1 cellular context compared by ENCODE assay signal in genomic region chr2:222671259-222672067, GRCh38.
TF ChIP-seq lines count a peak whose summit lies in the region.

MOGAT1 (plus strand) TSS chr2:222671658; CDS start chr2:222671786, 128 bp downstream.

TF ChIP-seq in HepG2, 621 proteins besides CTCF, POLR2A, EP300 and RAD21 (continued from another document and continues in another):
- TF ChIP-seq, protein P1, sequence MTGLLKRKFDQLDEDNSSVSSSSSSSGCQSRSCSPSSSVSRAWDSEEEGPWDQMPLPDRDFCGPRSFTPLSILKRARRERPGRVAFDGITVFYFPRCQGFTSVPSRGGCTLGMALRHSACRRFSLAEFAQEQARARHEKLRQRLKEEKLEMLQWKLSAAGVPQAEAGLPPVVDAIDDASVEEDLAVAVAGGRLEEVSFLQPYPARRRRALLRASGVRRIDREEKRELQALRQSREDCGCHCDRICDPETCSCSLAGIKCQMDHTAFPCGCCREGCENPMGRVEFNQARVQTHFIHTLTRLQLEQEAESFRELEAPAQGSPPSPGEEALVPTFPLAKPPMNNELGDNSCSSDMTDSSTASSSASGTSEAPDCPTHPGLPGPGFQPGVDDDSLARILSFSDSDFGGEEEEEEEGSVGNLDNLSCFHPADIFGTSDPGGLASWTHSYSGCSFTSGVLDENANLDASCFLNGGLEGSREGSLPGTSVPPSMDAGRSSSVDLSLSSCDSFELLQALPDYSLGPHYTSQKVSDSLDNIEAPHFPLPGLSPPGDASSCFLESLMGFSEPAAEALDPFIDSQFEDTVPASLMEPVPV (CRISPR knock-in tag; IDR thresholded peaks at IDR 0.05), result peak; percentile 97; the same call in 1 of the 2 replicates
- TF ChIP-seq, protein P2, sequence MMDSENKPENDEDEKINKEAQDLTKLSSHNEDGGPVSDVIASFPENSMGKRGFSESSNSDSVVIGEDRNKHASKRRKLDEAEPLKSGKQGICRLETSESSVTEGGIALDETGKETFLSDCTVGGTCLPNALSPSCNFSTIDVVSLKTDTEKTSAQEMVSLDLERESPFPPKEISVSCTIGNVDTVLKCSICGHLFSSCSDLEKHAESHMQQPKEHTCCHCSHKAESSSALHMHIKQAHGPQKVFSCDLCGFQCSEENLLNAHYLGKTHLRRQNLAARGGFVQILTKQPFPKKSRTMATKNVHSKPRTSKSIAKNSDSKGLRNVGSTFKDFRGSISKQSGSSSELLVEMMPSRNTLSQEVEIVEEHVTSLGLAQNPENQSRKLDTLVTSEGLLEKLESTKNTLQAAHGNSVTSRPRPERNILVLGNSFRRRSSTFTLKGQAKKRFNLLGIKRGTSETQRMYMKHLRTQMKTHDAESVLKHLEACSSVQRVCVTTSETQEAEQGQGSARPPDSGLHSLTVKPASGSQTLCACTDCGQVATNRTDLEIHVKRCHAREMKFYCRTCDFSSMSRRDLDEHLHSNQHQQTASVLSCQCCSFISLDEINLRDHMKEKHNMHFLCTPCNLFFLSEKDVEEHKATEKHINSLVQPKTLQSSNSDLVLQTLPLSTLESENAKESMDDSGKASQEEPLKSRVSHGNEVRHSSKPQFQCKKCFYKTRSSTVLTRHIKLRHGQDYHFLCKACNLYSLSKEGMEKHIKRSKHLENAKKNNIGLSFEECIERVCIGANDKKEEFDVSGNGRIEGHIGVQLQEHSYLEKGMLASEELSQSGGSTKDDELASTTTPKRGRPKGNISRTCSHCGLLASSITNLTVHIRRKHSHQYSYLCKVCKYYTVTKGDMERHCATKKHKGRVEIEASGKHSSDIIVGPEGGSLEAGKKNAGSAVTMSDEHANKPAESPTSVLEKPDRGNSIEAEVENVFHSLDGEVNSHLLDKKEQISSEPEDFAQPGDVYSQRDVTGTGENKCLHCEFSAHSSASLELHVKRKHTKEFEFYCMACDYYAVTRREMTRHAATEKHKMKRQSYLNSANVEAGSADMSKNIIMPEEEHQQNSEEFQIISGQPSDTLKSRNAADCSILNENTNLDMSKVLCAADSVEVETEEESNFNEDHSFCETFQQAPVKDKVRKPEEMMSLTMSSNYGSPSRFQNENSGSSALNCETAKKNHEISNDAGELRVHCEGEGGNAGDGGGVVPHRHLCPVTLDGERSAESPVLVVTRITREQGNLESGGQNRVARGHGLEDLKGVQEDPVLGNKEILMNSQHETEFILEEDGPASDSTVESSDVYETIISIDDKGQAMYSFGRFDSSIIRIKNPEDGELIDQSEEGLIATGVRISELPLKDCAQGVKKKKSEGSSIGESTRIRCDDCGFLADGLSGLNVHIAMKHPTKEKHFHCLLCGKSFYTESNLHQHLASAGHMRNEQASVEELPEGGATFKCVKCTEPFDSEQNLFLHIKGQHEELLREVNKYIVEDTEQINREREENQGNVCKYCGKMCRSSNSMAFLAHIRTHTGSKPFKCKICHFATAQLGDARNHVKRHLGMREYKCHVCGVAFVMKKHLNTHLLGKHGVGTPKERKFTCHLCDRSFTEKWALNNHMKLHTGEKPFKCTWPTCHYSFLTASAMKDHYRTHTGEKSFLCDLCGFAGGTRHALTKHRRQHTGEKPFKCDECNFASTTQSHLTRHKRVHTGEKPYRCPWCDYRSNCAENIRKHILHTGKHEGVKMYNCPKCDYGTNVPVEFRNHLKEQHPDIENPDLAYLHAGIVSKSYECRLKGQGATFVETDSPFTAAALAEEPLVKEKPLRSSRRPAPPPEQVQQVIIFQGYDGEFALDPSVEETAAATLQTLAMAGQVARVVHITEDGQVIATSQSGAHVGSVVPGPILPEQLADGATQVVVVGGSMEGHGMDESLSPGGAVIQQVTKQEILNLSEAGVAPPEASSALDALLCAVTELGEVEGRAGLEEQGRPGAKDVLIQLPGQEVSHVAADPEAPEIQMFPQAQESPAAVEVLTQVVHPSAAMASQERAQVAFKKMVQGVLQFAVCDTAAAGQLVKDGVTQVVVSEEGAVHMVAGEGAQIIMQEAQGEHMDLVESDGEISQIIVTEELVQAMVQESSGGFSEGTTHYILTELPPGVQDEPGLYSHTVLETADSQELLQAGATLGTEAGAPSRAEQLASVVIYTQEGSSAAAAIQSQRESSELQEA (CRISPR knock-in tag; IDR thresholded peaks at IDR 0.05; ENCODE audit: not compliant biosample characterization), result no peak
- no peak for TF ChIP-seq NFE2L2 (IDR thresholded peaks at IDR 0.05; ENCODE audit: low read length)
- TF ChIP-seq, protein P3, sequence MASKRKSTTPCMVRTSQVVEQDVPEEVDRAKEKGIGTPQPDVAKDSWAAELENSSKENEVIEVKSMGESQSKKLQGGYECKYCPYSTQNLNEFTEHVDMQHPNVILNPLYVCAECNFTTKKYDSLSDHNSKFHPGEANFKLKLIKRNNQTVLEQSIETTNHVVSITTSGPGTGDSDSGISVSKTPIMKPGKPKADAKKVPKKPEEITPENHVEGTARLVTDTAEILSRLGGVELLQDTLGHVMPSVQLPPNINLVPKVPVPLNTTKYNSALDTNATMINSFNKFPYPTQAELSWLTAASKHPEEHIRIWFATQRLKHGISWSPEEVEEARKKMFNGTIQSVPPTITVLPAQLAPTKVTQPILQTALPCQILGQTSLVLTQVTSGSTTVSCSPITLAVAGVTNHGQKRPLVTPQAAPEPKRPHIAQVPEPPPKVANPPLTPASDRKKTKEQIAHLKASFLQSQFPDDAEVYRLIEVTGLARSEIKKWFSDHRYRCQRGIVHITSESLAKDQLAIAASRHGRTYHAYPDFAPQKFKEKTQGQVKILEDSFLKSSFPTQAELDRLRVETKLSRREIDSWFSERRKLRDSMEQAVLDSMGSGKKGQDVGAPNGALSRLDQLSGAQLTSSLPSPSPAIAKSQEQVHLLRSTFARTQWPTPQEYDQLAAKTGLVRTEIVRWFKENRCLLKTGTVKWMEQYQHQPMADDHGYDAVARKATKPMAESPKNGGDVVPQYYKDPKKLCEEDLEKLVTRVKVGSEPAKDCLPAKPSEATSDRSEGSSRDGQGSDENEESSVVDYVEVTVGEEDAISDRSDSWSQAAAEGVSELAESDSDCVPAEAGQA (IDR thresholded peaks at IDR 0.05; ENCODE audit: low read depth), result no peak
- TF ChIP-seq, protein P3 (CRISPR knock-in tag; IDR thresholded peaks at IDR 0.05; ENCODE audit: borderline replicate concordance), result 0 out of 2 replicates have a peak, but pooled peaks have one; percentile 92
- TF ChIP-seq TEF (CRISPR knock-in tag; IDR thresholded peaks at IDR 0.05), result no peak
- TF ChIP-seq SATB2 (CRISPR knock-in tag; IDR thresholded peaks at IDR 0.05), result peak; percentile 63
- no peak for TF ChIP-seq GZF1 (CRISPR knock-in tag; IDR thresholded peaks at IDR 0.05)
- TF ChIP-seq ZBED4 (CRISPR knock-in tag; IDR thresholded peaks at IDR 0.05; ENCODE audit: borderline replicate concordance), result peak; percentile 81
- peak; percentile 23; the same call in 1 of the 2 replicates for TF ChIP-seq ZC3H13 (CRISPR knock-in tag; IDR thresholded peaks at IDR 0.05)
- TF ChIP-seq CREBL2 (CRISPR knock-in tag; IDR thresholded peaks at IDR 0.05; ENCODE audit: borderline replicate concordance), result no peak
- TF ChIP-seq, protein P4, sequence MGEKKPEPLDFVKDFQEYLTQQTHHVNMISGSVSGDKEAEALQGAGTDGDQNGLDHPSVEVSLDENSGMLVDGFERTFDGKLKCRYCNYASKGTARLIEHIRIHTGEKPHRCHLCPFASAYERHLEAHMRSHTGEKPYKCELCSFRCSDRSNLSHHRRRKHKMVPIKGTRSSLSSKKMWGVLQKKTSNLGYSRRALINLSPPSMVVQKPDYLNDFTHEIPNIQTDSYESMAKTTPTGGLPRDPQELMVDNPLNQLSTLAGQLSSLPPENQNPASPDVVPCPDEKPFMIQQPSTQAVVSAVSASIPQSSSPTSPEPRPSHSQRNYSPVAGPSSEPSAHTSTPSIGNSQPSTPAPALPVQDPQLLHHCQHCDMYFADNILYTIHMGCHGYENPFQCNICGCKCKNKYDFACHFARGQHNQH (CRISPR knock-in tag; IDR thresholded peaks at IDR 0.05), result peak; percentile 86
- TF ChIP-seq THAP7 (CRISPR knock-in tag; IDR thresholded peaks at IDR 0.05), result no peak; the same call in 1 of the 2 replicates
- peak; percentile 97 for TF ChIP-seq CHCHD3 (CRISPR knock-in tag; IDR thresholded peaks at IDR 0.05)
- TF ChIP-seq, protein P5, sequence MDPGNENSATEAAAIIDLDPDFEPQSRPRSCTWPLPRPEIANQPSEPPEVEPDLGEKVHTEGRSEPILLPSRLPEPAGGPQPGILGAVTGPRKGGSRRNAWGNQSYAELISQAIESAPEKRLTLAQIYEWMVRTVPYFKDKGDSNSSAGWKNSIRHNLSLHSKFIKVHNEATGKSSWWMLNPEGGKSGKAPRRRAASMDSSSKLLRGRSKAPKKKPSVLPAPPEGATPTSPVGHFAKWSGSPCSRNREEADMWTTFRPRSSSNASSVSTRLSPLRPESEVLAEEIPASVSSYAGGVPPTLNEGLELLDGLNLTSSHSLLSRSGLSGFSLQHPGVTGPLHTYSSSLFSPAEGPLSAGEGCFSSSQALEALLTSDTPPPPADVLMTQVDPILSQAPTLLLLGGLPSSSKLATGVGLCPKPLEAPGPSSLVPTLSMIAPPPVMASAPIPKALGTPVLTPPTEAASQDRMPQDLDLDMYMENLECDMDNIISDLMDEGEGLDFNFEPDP (CRISPR knock-in tag; conservative IDR thresholded peaks at IDR 0.05), result peak; percentile 11; the same call in 1 of the 2 replicates
- TF ChIP-seq, protein P6, sequence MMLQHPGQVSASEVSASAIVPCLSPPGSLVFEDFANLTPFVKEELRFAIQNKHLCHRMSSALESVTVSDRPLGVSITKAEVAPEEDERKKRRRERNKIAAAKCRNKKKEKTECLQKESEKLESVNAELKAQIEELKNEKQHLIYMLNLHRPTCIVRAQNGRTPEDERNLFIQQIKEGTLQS (CRISPR knock-in tag; IDR thresholded peaks at IDR 0.05), result no peak; the same call in 1 of the 2 replicates
- TF ChIP-seq SMAD3 (CRISPR knock-in tag; IDR thresholded peaks at IDR 0.05), result no peak
- TF ChIP-seq HINFP (CRISPR knock-in tag; IDR thresholded peaks at IDR 0.05; ENCODE audit: low read depth), result peak; percentile 41; the same call in 1 of the 2 replicates
- TF ChIP-seq REL (CRISPR knock-in tag; conservative IDR thresholded peaks at IDR 0.05), result peak; percentile 53; the same call in 1 of the 2 replicates
- TF ChIP-seq IRX3 (CRISPR knock-in tag; IDR thresholded peaks at IDR 0.05; ENCODE audit: borderline replicate concordance, low read depth), result peak; percentile 73
- no peak for TF ChIP-seq CCAR2 (optimal IDR thresholded peaks at IDR 0.05; ENCODE audit: low read depth, low read length)
- TF ChIP-seq NFE2 (CRISPR knock-in tag; IDR thresholded peaks at IDR 0.05), result no peak
- peak; percentile 70 for TF ChIP-seq RXRA (CRISPR knock-in tag; IDR thresholded peaks at IDR 0.05)
